22 cellular contexts compared by ENCODE assay signal in the genomic region with DNA sequence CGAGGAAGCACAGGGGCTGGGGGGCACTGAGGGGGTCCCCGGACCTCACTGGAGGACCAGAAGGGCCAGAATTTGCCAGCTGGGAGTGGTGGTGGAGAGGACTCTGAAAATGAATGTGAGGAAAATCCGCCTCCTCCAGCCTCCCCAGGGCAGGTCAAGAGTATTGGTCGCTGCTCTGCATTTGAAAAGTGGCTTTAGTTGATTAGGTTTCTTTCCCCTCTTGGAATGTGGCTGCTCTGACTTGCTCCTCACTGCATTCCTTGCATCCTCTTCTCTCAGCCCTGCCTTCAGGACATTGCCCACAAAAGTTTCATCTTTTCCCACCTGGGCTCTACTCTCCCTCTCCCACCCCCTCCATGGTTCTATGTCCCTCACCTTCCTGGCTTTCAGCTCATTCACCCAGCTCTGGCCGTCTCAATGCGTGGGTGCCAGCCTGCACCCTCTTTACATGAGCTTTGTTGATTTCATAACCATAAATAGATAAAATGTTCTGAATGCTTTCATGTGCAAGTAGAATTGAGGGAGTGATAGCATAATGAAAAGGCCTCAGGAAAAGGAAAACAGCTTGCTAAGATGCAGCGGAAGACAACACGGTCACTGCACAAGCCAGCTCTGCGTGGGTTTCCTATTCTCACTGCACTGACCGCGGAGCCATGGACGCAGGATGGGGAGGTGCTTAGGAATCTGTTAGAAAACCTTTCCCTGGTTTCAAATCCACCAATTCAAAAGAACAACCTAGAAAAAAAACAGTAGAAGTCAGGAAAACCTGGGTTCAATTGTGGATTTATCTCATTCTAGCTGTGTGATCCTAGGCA. TPM values are rescaled to one million over a fixed set of nuclear protein-coding genes. Genes with fewer than 3 reads are reported as not detected.
"Had no signal": no experiment of that assay in that cellular context is flagged by ENCODE, and none has a peak within 500 bp of the region (broad histone marks: within the 10 kb centered on the region; RNA-seq: fewer than 3 reads in every experiment).

No MANE protein-coding gene starts in this region.

- H3K4me1 ChIP-seq: prostate gland had no signal

- H3K4me3 Mint-ChIP-seq: activated B cell treated with CpG ODN at 0.5 μM for 24 hours; activated CD8-positive, alpha-beta T cell treated with anti-CD3 and anti-CD28 coated beads for 36 hours; activated T-cell treated with anti-CD3 and anti-CD28 coated beads, Interleukin-2, amount 50 U/mL, for 4 hours; nephron progenitor cell; stimulated activated naive B cell treated with anti-CD40 and anti-IgM and Interleukin-4, amounts not matched to agents 10 μg/mL and 1 μg/mL and 100 μg/mL, for 72 hours had no signal

- DNase-seq: activated B cell treated with CpG ODN at 0.5 μM for 24 hours; activated CD4-positive, alpha-beta T cell treated with anti-CD3 and anti-CD28 coated beads for 48 hours; activated CD8-positive, alpha-beta T cell treated with anti-CD3 and anti-CD28 coated beads for 36 hours; activated effector memory CD4-positive, alpha-beta T cell treated with Interleukin-2 at 50 U/mL for 16 hours; activated naive CD4-positive, alpha-beta T cell treated with anti-CD3 and anti-CD28 coated beads, Interleukin-2, amount 50 U/mL, for 16 hours; activated T-cell treated with anti-CD3 and anti-CD28 coated beads, Interleukin-2, amount 50 U/mL, for 4 hours; adrenal gland; esophagus squamous epithelium; hypothalamus; kidney glomerular epithelial cell; nephron progenitor cell; right cardiac atrium; stimulated activated CD4-positive, alpha-beta T cell treated with anti-CD3 and anti-CD28 coated beads, Interleukin-15, amount 100 ng/mL, for 24 hours; stimulated activated CD4-positive, alpha-beta T cell treated with anti-CD3 and anti-CD28 coated beads, Interleukin-4, amount 100 ng/mL, for 1 hour; stimulated activated naive B cell treated with anti-CD40 and anti-IgM and Interleukin-4, amounts not matched to agents 10 μg/mL and 1 μg/mL and 100 μg/mL, for 72 hours; uterus had no signal

- ATAC-seq: activated CD8-positive, alpha-beta T cell treated with anti-CD3 and anti-CD28 coated beads for 36 hours; activated T-cell treated with anti-CD3 and anti-CD28 coated beads, Interleukin-2, amount 50 U/mL, for 4 hours; right cardiac atrium; stimulated activated naive B cell treated with anti-CD40 and anti-IgM and Interleukin-4, amounts not matched to agents 10 μg/mL and 1 μg/mL and 100 μg/mL, for 72 hours had no signal

- H3K9me3 ChIP-seq: adrenal gland, esophagus squamous epithelium, prostate gland, tibial nerve, uterus had no signal

- H3K36me3 Mint-ChIP-seq: stimulated activated naive B cell treated with anti-CD40 and anti-IgM and Interleukin-4, amounts not matched to agents 10 μg/mL and 1 μg/mL and 100 μg/mL, for 72 hours had no signal

- H3K27ac ChIP-seq: adrenal gland, esophagus squamous epithelium, prostate gland, skin epidermis, tibial nerve, uterus had no signal

- H3K36me3 ChIP-seq: adrenal gland, esophagus squamous epithelium, prostate gland, tibial nerve, uterus had no signal

- H3K9me3 Mint-ChIP-seq: activated B cell treated with CpG ODN at 0.5 μM for 24 hours; activated CD8-positive, alpha-beta T cell treated with anti-CD3 and anti-CD28 coated beads for 36 hours had no signal

- H3K27me3 ChIP-seq: uterus had no signal

- H3K4me3 ChIP-seq: adrenal gland, esophagus squamous epithelium, prostate gland, skin epidermis, tibial nerve, uterus had no signal

- H3K27ac Mint-ChIP-seq: activated B cell treated with CpG ODN at 0.5 μM for 24 hours; activated CD8-positive, alpha-beta T cell treated with anti-CD3 and anti-CD28 coated beads for 36 hours; nephron progenitor cell; stimulated activated naive B cell treated with anti-CD40 and anti-IgM and Interleukin-4, amounts not matched to agents 10 μg/mL and 1 μg/mL and 100 μg/mL, for 72 hours had no signal

RNA-seq across cellular contexts. Expression of gene NPAS4, which starts 6.5 kb away (rescaled TPM):
- total RNA-seq: activated B cell treated with CpG ODN at 0.5 μM for 24 hours; activated T-cell treated with anti-CD3 and anti-CD28 coated beads, Interleukin-2, amount 50 U/mL, for 4 hours; cardiac septum; endothelial cell of umbilical vein; fibroblast of villous mesenchyme had no signal
- polyA plus RNA-seq: endothelial cell of umbilical vein had no signal
